Comparison of ENCODE assay signal across 23 cellular contexts in genomic region chr1:12126781-12127180, GRCh38. TPM values are rescaled to one million over a fixed set of nuclear protein-coding genes. Genes with fewer than 3 reads are reported as not detected.
A peak's percentile ranks its signal among the peaks of the same experiment; 100 is the strongest.
DNase-seq lines count a peak whose midpoint lies in the region; ATAC-seq and TF ChIP-seq lines count a peak whose summit lies in the region.
"Had no signal": no experiment of that assay in that cellular context is flagged by ENCODE, and none has a peak within 500 bp of the region (broad histone marks: within the 10 kb centered on the region; RNA-seq: fewer than 3 reads in every experiment).

No MANE protein-coding gene starts in this region.

- peak in 1 of 2 donors; percentile 1 for ATAC-seq in activated T-cell treated with anti-CD3 and anti-CD28 coated beads, Interleukin-2, amount 50 U/mL, for 72 hours (replicated peaks in 1 of 2)
- no peak for ATAC-seq in stimulated activated memory B cell treated with anti-CD40 and anti-IgM and Interleukin-4, amounts not matched to agents 10 μg/mL and 1 μg/mL and 100 μg/mL, for 72 hours
- ATAC-seq: body of pancreas, WTC11 had no signal

- H3K27me3 ChIP-seq in HL-60 (ENCODE audit: insufficient read depth, poor library complexity, severe bottlenecking): no peaks in the 10 kb centered on the region
- H3K27me3 ChIP-seq: upper lobe of right lung had no signal

- H3K27ac Mint-ChIP-seq in activated T-cell treated with anti-CD3 and anti-CD28 coated beads, Interleukin-2, amount 50 U/mL, for 72 hours: peak overlapping the region; percentile 84
- peak overlapping the region; percentile 93 for H3K27ac Mint-ChIP-seq in dendritic cell treated with granulocyte-macrophage colony-stimulating factor and Interleukin-4, amounts not matched to agents 40 ng/mL and 50 ng/mL, for 4 days
- peak overlapping the region; percentile 95 for H3K27ac Mint-ChIP-seq in stimulated activated memory B cell treated with anti-CD40 and anti-IgM and Interleukin-4, amounts not matched to agents 10 μg/mL and 1 μg/mL and 100 μg/mL, for 72 hours
- H3K27ac Mint-ChIP-seq: WTC11 had no signal

- no peak overlapping the region for H3K4me3 ChIP-seq in HL-60 (replicated peaks; ENCODE audit: insufficient read depth, low read length)
- H3K4me3 ChIP-seq: body of pancreas, GM23248, prostate gland, stomach, upper lobe of right lung had no signal

- peaks cover 53% of the 10 kb centered on the region for H3K4me1 Mint-ChIP-seq in activated T-cell treated with anti-CD3 and anti-CD28 coated beads, Interleukin-2, amount 50 U/mL, for 72 hours (ENCODE audit: low read depth)
- peaks cover 57% of the 10 kb centered on the region for H3K4me1 Mint-ChIP-seq in dendritic cell treated with granulocyte-macrophage colony-stimulating factor and Interleukin-4, amounts not matched to agents 40 ng/mL and 50 ng/mL, for 4 days (ENCODE audit: low read depth)
- peaks cover 44% of the 10 kb centered on the region for H3K4me1 Mint-ChIP-seq in stimulated activated memory B cell treated with anti-CD40 and anti-IgM and Interleukin-4, amounts not matched to agents 10 μg/mL and 1 μg/mL and 100 μg/mL, for 72 hours

- no peak for DNase-seq in activated T-cell treated with anti-CD3 and anti-CD28 coated beads, Interleukin-2, amount 50 U/mL, for 72 hours
- no peak for DNase-seq in activated T-cell treated with anti-CD3 and anti-CD28 coated beads, Interleukin-2, amount 50 U/mL, for 1 hour
- DNase-seq in HL-60 (ENCODE audit: low read depth in 1 of 2, low spot score in 1 of 2) (no peak), AG08396 (ENCODE audit: low spot score) (no peak), NCI-H345 (lab: John Stamatoyannopoulos, UW) (no peak)
- no peak for DNase-seq in activated CD8-positive, alpha-beta memory T cell treated with anti-CD3 and anti-CD28 coated beads for 24 hours
- DNase-seq: ACHN, body of pancreas, erythroblast, GM23248, hippocampal formation, Karpas-422, left ventricle myocardium inferior, NCI-H1694 treated with DMSO at 0.1 percent for 48 hours, NCI-H69, small intestine, stomach, T-helper 9 cell, upper lobe of right lung had no signal

- TF ChIP-seq CTCF in HL-60 (IDR thresholded peaks at IDR 0.05; ENCODE audit: insufficient read depth, low read length): no peak

- H3K9me3 Mint-ChIP-seq in activated T-cell treated with anti-CD3 and anti-CD28 coated beads, Interleukin-2, amount 50 U/mL, for 72 hours: no peaks in the 10 kb centered on the region
- H3K9me3 Mint-ChIP-seq in dendritic cell treated with granulocyte-macrophage colony-stimulating factor and Interleukin-4, amounts not matched to agents 40 ng/mL and 50 ng/mL, for 4 days: no peaks in the 10 kb centered on the region
- no peaks in the 10 kb centered on the region for H3K9me3 Mint-ChIP-seq in stimulated activated memory B cell treated with anti-CD40 and anti-IgM and Interleukin-4, amounts not matched to agents 10 μg/mL and 1 μg/mL and 100 μg/mL, for 72 hours
- H3K9me3 Mint-ChIP-seq: WTC11 had no signal

- intact Hi-C loops in dendritic cell treated with granulocyte-macrophage colony-stimulating factor and Interleukin-4, amounts not matched to agents 40 ng/mL and 50 ng/mL, for 4 days (cut with micrococcal nuclease): no loop called here

- H3K36me3 Mint-ChIP-seq in activated T-cell treated with anti-CD3 and anti-CD28 coated beads, Interleukin-2, amount 50 U/mL, for 72 hours (ENCODE audit: insufficient read depth in 2 of 2): peaks cover 2 to 9% of the 10 kb centered on the region in 2 donors
- no peaks in the 10 kb centered on the region for H3K36me3 Mint-ChIP-seq in dendritic cell treated with granulocyte-macrophage colony-stimulating factor and Interleukin-4, amounts not matched to agents 40 ng/mL and 50 ng/mL, for 4 days (ENCODE audit: low read depth)
- H3K36me3 Mint-ChIP-seq in stimulated activated memory B cell treated with anti-CD40 and anti-IgM and Interleukin-4, amounts not matched to agents 10 μg/mL and 1 μg/mL and 100 μg/mL, for 72 hours: peaks cover 10% of the 10 kb centered on the region

- H3K27ac ChIP-seq in HL-60 (replicated peaks): peak overlapping the region; percentile 67; the same call in 1 of the 2 replicates
- H3K27ac ChIP-seq: body of pancreas, GM23248, prostate gland had no signal

- peak overlapping the region; percentile 64 to 68 for H3K4me3 Mint-ChIP-seq in activated T-cell treated with anti-CD3 and anti-CD28 coated beads, Interleukin-2, amount 50 U/mL, for 72 hours
- no peak overlapping the region for H3K4me3 Mint-ChIP-seq in dendritic cell treated with granulocyte-macrophage colony-stimulating factor and Interleukin-4, amounts not matched to agents 40 ng/mL and 50 ng/mL, for 4 days
- H3K4me3 Mint-ChIP-seq in stimulated activated memory B cell treated with anti-CD40 and anti-IgM and Interleukin-4, amounts not matched to agents 10 μg/mL and 1 μg/mL and 100 μg/mL, for 72 hours: no peak overlapping the region
- H3K4me3 Mint-ChIP-seq: WTC11 had no signal

- H3K27me3 Mint-ChIP-seq in activated T-cell treated with anti-CD3 and anti-CD28 coated beads, Interleukin-2, amount 50 U/mL, for 72 hours (ENCODE audit: low read depth): no peaks in the 10 kb centered on the region
- H3K27me3 Mint-ChIP-seq in dendritic cell treated with granulocyte-macrophage colony-stimulating factor and Interleukin-4, amounts not matched to agents 40 ng/mL and 50 ng/mL, for 4 days: no peaks in the 10 kb centered on the region
- no peaks in the 10 kb centered on the region for H3K27me3 Mint-ChIP-seq in stimulated activated memory B cell treated with anti-CD40 and anti-IgM and Interleukin-4, amounts not matched to agents 10 μg/mL and 1 μg/mL and 100 μg/mL, for 72 hours

RNA-seq across cellular contexts. Expression of gene TNFRSF1B, which starts 40.0 kb away (rescaled TPM):
- 100 to 1,000 TPM in 1 of 2 donors, 10 to 100 TPM in 1; 95.4 to 130 TPM for total RNA-seq in activated T-cell treated with anti-CD3 and anti-CD28 coated beads, Interleukin-2, amount 50 U/mL, for 72 hours

Comparison
In these comparisons a context has a peak if more than half of its experiments do, and no peak if none do; other contexts are left out.
1. H3K4me3 Mint-ChIP-seq: peak in activated T-cell treated with anti-CD3 and anti-CD28 coated beads, Interleukin-2, amount 50 U/mL, for 72 hours (2 of 2); none in dendritic cell treated with granulocyte-macrophage colony-stimulating factor and Interleukin-4, amounts not matched to agents 40 ng/mL and 50 ng/mL, for 4 days (single experiment) and stimulated activated memory B cell treated with anti-CD40 and anti-IgM and Interleukin-4, amounts not matched to agents 10 μg/mL and 1 μg/mL and 100 μg/mL, for 72 hours (single experiment).
2. Peak in every context shown above with its lines, with median percentiles within 50 percentile points of each other: H3K27ac Mint-ChIP-seq.